ENCODE assay signal across 23 cellular contexts in genomic region chr15:35507932-35508638, GRCh38. TPM values are rescaled to one million over a fixed set of nuclear protein-coding genes. Genes with fewer than 3 reads are reported as not detected.
A peak's percentile ranks its signal among the peaks of the same experiment; 100 is the strongest.
DNase-seq lines count a peak whose midpoint lies in the region; FAIRE-seq and TF ChIP-seq lines count a peak whose summit lies in the region.
"Had no signal": no experiment of that assay in that cellular context is flagged by ENCODE, and none has a peak within 500 bp of the region (broad histone marks: within the 10 kb centered on the region; RNA-seq: fewer than 3 reads in every experiment).

No MANE protein-coding gene starts in this region.

- no peak for TF ChIP-seq CTCF in parathyroid adenoma (IDR thresholded peaks at IDR 0.05)

- H3K9me3 ChIP-seq in parathyroid adenoma (ENCODE audit: control insufficient read depth, low read length), result no peaks in the 10 kb centered on the region
- H3K9me3 ChIP-seq: gastroesophageal sphincter, left lung, mucosa of descending colon, tibial nerve had no signal

- H3K36me3 ChIP-seq in parathyroid adenoma (ENCODE audit: control insufficient read depth, insufficient read depth, low read length), result no peaks in the 10 kb centered on the region
- H3K36me3 ChIP-seq: gastroesophageal sphincter, left lung, tibial nerve had no signal

- peak; percentile 100 for FAIRE-seq in G401.6 (lab: Jason Lieb, UNC)

- DNase-seq in RPMI7951 (ENCODE audit: low read depth), result peak; percentile 36
- DNase-seq in epithelial cell of prostate (ENCODE audit: low read depth, low spot score), result no peak
- DNase-seq in KBM-7, result no peak
- DNase-seq in SHP77 (lab: John Stamatoyannopoulos, UW), result no peak
- DNase-seq in germinal center (ENCODE audit: low spot score), result no peak
- DNase-seq in activated gamma-delta T cell (lab: John Stamatoyannopoulos, UW), result no peak
- DNase-seq: activated CD4-positive, CD25-positive, alpha-beta regulatory T cell treated with anti-CD3 and anti-CD28 coated beads, Interleukin-2, amount 50 U/mL, for 72 hours; activated naive CD8-positive, alpha-beta T cell treated with anti-CD3 and anti-CD28 coated beads, Interleukin-2, amount 50 U/mL, for 24 hours; dorsolateral prefrontal cortex; Karpas-422; mucosa of descending colon; NCI-H1092 treated with DMSO at 0.1 percent for 48 hours; NCI-H2171; NCI-H82; PC-9; right cardiac atrium; stimulated activated naive CD4-positive, alpha-beta T cell; T1000 had no signal

- H3K27me3 ChIP-seq in parathyroid adenoma (ENCODE audit: control insufficient read depth, insufficient read depth, low read length), result no peaks in the 10 kb centered on the region
- H3K27me3 ChIP-seq: dorsolateral prefrontal cortex, gastroesophageal sphincter, left lung, tibial nerve had no signal

- no peak overlapping the region for H3K9ac ChIP-seq in parathyroid adenoma

- peak overlapping the region; percentile 54 for H3K27ac ChIP-seq in epithelial cell of prostate
- H3K27ac ChIP-seq in parathyroid adenoma, result peak overlapping the region; percentile 55
- H3K27ac ChIP-seq: dorsolateral prefrontal cortex, gastroesophageal sphincter, left lung, PC-9, tibial nerve had no signal

- in situ Hi-C loops in KBM-7 (cut with MboI; ENCODE audit: low pct_unique_long_range_greater_than_20kb, low sequenced_read_pairs), result no loop called here

- H3K79me2 ChIP-seq in parathyroid adenoma, result no peaks in the 10 kb centered on the region

- peaks cover 6% of the 10 kb centered on the region for H3K4me1 ChIP-seq in parathyroid adenoma

- H3K4me2 ChIP-seq in parathyroid adenoma (ENCODE audit: low read length), result no peak overlapping the region
- H3K4me2 ChIP-seq: PC-9 had no signal

- H3K4me3 ChIP-seq in parathyroid adenoma (ENCODE audit: low read depth, low read length), result no peak overlapping the region
- H3K4me3 ChIP-seq: gastroesophageal sphincter, left lung, mucosa of descending colon, PC-9, tibial nerve had no signal

- H2AFZ ChIP-seq in parathyroid adenoma, result peak overlapping the region; percentile 56
- H2AFZ ChIP-seq: PC-9 had no signal

RNA-seq across cellular contexts. Expression of gene DPH6, which starts 37.9 kb away (rescaled TPM):
- 30.8 and 38.2 TPM in 2 replicates for total RNA-seq in RPMI7951 (2014; rRNA removed; shearing (Covaris generic))
